16 cellular contexts compared by ENCODE assay signal in the genomic region with DNA sequence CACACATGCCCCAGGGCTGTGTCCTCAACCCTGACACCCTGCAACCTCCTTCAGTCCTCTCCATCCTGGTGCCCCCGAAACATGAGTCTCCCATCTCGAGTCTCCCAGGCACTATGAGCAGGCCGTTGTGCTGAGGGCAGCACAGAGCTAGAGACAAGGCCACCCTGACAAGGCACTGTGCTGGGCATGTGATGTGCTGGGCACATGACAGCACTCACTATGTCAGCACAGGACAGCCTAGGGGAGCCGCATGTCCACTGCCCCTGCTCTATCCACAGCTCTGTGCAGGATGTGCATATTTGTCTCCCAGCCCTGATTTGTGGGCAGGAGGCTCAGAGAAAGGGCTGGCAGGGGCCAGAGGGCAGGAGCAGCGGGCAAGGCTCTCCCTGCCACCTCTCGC.
DNase-seq lines count a peak whose midpoint lies in the region; ATAC-seq and TF ChIP-seq lines count a peak whose summit lies in the region.
"Had no signal": no experiment of that assay in that cellular context is flagged by ENCODE, and none has a peak within 500 bp of the region (broad histone marks: within the 10 kb centered on the region; RNA-seq: fewer than 3 reads in every experiment).

No MANE protein-coding gene starts in this region.

- no peak overlapping the region for H3K4me3 Mint-ChIP-seq in MCF 10A (ENCODE audit: unreplicated experiment)
- H3K4me3 Mint-ChIP-seq in stimulated activated naive CD8-positive, alpha-beta T cell treated with anti-CD3 and anti-CD28 coated beads, Interleukin-15, amount 100 ng/mL, for 72 hours: no peak overlapping the region
- H3K4me3 Mint-ChIP-seq: CD4-positive, alpha-beta memory T cell had no signal

- H3K4me2 ChIP-seq in mammary epithelial cell (ENCODE audit: insufficient read depth, low read depth, low read length): no peak overlapping the region
- H3K4me2 ChIP-seq in OCI-LY1 (ENCODE audit: low read length): peak overlapping the region; percentile 69
- H3K4me2 ChIP-seq in neural cell (ENCODE audit: low read length): no peak overlapping the region

- DNase-seq in MCF 10A (ENCODE audit: unreplicated experiment) (no peak), mammary epithelial cell (no peak)
- DNase-seq in stimulated activated naive CD8-positive, alpha-beta T cell treated with anti-CD3 and anti-CD28 coated beads, Interleukin-15, amount 100 ng/mL, for 72 hours: no peak
- no peak for DNase-seq in effector CD4-positive, alpha-beta T cell
- DNase-seq in activated CD4-positive, alpha-beta T cell treated with anti-CD3 and anti-CD28 coated beads, Interleukin-2, amount 50 U/mL, for 4 hours: no peak
- DNase-seq: ACHN; CD4-positive, alpha-beta memory T cell; DND-41; GDM1; IMR-90 had no signal

- H3K79me2 ChIP-seq in mammary epithelial cell (ENCODE audit: insufficient read depth, low read length): no peaks in the 10 kb centered on the region
- H3K79me2 ChIP-seq in OCI-LY1 (ENCODE audit: insufficient read depth, low read length): no peaks in the 10 kb centered on the region
- no peaks in the 10 kb centered on the region for H3K79me2 ChIP-seq in neural cell (replicated peaks; ENCODE audit: insufficient read depth, low read length)

- no peak for TF ChIP-seq RAD21 in neural cell (conservative IDR thresholded peaks at IDR 0.05)

- no peak overlapping the region for H3K9ac ChIP-seq in mammary epithelial cell (ENCODE audit: insufficient read depth, low read length)
- H3K9ac ChIP-seq in OCI-LY1 (ENCODE audit: low read length): peak overlapping the region; percentile 72
- no peak overlapping the region for H3K9ac ChIP-seq in neural cell (ENCODE audit: low read length)

- H2AFZ ChIP-seq in mammary epithelial cell (ENCODE audit: low read depth, low read length): no peak overlapping the region
- H2AFZ ChIP-seq in OCI-LY1 (ENCODE audit: low read length): no peak overlapping the region
- H2AFZ ChIP-seq in neural cell (ENCODE audit: low read depth, low read length): no peak overlapping the region

- H3K9me2 ChIP-seq in OCI-LY1 (ENCODE audit: low read depth, low read length) (no peaks in the 10 kb centered on the region), neural cell (ENCODE audit: insufficient read depth, low read length) (no peaks in the 10 kb centered on the region)

- TF ChIP-seq CTCF in MCF 10A (IDR thresholded peaks at IDR 0.05; ENCODE audit: unreplicated experiment): no peak
- no peak for TF ChIP-seq CTCF in mammary epithelial cell (conservative IDR thresholded peaks at IDR 0.05 in 1 of 2, IDR thresholded peaks at IDR 0.05 in 1 of 2; ENCODE audit: extremely low read depth in 1 of 2, insufficient read depth in 1 of 2, low read depth in 1 of 2, low read length in 2 of 2)
- TF ChIP-seq CTCF in OCI-LY1 (IDR thresholded peaks at IDR 0.05; ENCODE audit: low read length): no peak
- TF ChIP-seq CTCF in neural cell (IDR thresholded peaks at IDR 0.05; ENCODE audit: poor library complexity, severe bottlenecking): no peak

- dilution Hi-C loops in mammary epithelial cell (cut with HindIII; ENCODE audit: low sequenced_read_pairs): no loop called here

- peaks cover 8% of the 10 kb centered on the region for H3K9me3 ChIP-seq in mammary epithelial cell (replicated peaks; ENCODE audit: insufficient read depth, low read length)
- H3K9me3 ChIP-seq in OCI-LY1 (ENCODE audit: low read length): no peaks in the 10 kb centered on the region
- H3K9me3 ChIP-seq in neural cell (ENCODE audit: low read length): no peaks in the 10 kb centered on the region
- H3K9me3 ChIP-seq: HAP-1 had no signal

- POLR2A ChIA-PET in MCF 10A (lab: Yijun Ruan, JAX): no interaction called here

- peaks cover 11% of the 10 kb centered on the region for H3K4me1 Mint-ChIP-seq in MCF 10A (ENCODE audit: insufficient read depth, unreplicated experiment)
- H3K4me1 Mint-ChIP-seq in stimulated activated naive CD8-positive, alpha-beta T cell treated with anti-CD3 and anti-CD28 coated beads, Interleukin-15, amount 100 ng/mL, for 72 hours: peaks cover under 1% of the 10 kb centered on the region

- H3K4me3 ChIP-seq in mammary epithelial cell (replicated peaks in 1 of 3; ENCODE audit: insufficient read depth in 1 of 3, low read depth in 2 of 3, low read length in 3 of 3): no peak overlapping the region
- H3K4me3 ChIP-seq in OCI-LY1 (ENCODE audit: low read depth, low read length, poor library complexity, severe bottlenecking): peak overlapping the region; percentile 53
- no peak overlapping the region for H3K4me3 ChIP-seq in neural cell (ENCODE audit: low read length)
- H3K4me3 ChIP-seq: HAP-1 had no signal

- BruUV-seq in MCF 10A (replicated peaks; lab: Mats Ljungman, UMichigan) (no TSS peak), mammary epithelial cell (replicated peaks; lab: Mats Ljungman, UMichigan) (no TSS peak)

- no peaks in the 10 kb centered on the region for H3K4me1 ChIP-seq in mammary epithelial cell (ENCODE audit: insufficient read depth, low read length)
- H3K4me1 ChIP-seq in OCI-LY1 (ENCODE audit: insufficient read depth, low read length, severe bottlenecking): peaks cover 73% of the 10 kb centered on the region

- H3K27ac Mint-ChIP-seq in MCF 10A (ENCODE audit: low read depth, unreplicated experiment): peak overlapping the region; percentile 20
- no peak overlapping the region for H3K27ac Mint-ChIP-seq in stimulated activated naive CD8-positive, alpha-beta T cell treated with anti-CD3 and anti-CD28 coated beads, Interleukin-15, amount 100 ng/mL, for 72 hours
- H3K27ac Mint-ChIP-seq: CD4-positive, alpha-beta memory T cell had no signal

- intact Hi-C loops in MCF 10A (cut with micrococcal nuclease) (no loop called here), mammary epithelial cell (cut with micrococcal nuclease) (no loop called here)

- no peaks in the 10 kb centered on the region for H3K27me3 ChIP-seq in mammary epithelial cell (ENCODE audit: insufficient read depth, low read length)
- H3K27me3 ChIP-seq in OCI-LY1 (ENCODE audit: insufficient read depth, low read length): no peaks in the 10 kb centered on the region
- H3K27me3 ChIP-seq in neural cell (ENCODE audit: insufficient read depth, low read depth, low read length): no peaks in the 10 kb centered on the region

- H3K27me3 Mint-ChIP-seq in MCF 10A (ENCODE audit: insufficient read depth, unreplicated experiment): no peaks in the 10 kb centered on the region
- no peaks in the 10 kb centered on the region for H3K27me3 Mint-ChIP-seq in stimulated activated naive CD8-positive, alpha-beta T cell treated with anti-CD3 and anti-CD28 coated beads, Interleukin-15, amount 100 ng/mL, for 72 hours
- H3K27me3 Mint-ChIP-seq: CD4-positive, alpha-beta memory T cell had no signal

- no peak for TF ChIP-seq EP300 in neural cell (conservative IDR thresholded peaks at IDR 0.05; ENCODE audit: poor library complexity, severe bottlenecking)

- no peaks in the 10 kb centered on the region for H3K36me3 Mint-ChIP-seq in MCF 10A (ENCODE audit: insufficient read depth, unreplicated experiment)
- H3K36me3 Mint-ChIP-seq: CD4-positive, alpha-beta memory T cell had no signal

- CTCF ChIA-PET in MCF 10A (lab: Yijun Ruan, JAX): interaction anchor here (0.6 kb wide), 1 partner anchor 228 kb away, joined by 4 read pairs; no protein-coding TSS in a partner anchor
- CTCF ChIA-PET in mammary epithelial cell (lab: Charles Lee; ENCODE audit: low non-redundant PET): no interaction called here

- H4K20me1 ChIP-seq in mammary epithelial cell (ENCODE audit: insufficient read depth, low read length) (no peaks in the 10 kb centered on the region), OCI-LY1 (ENCODE audit: insufficient read depth, low read length) (no peaks in the 10 kb centered on the region), neural cell (ENCODE audit: insufficient read depth) (no peaks in the 10 kb centered on the region)

- no peaks in the 10 kb centered on the region for H3K36me3 ChIP-seq in mammary epithelial cell (ENCODE audit: insufficient read depth, low read length)
- peaks cover 7% of the 10 kb centered on the region; the same call in 1 of the 2 replicates for H3K36me3 ChIP-seq in OCI-LY1 (ENCODE audit: insufficient read depth, low read length)
- H3K36me3 ChIP-seq in neural cell (ENCODE audit: insufficient read depth, low read length): no peaks in the 10 kb centered on the region
- H3K36me3 ChIP-seq: HAP-1 had no signal

- no peak overlapping the region for H3K27ac ChIP-seq in mammary epithelial cell (ENCODE audit: insufficient read depth, low read depth, low read length)
- peak overlapping the region; percentile 98 for H3K27ac ChIP-seq in OCI-LY1 (ENCODE audit: low read depth, low read length, poor library complexity, severe bottlenecking)
- peak overlapping the region; percentile 3 for H3K27ac ChIP-seq in neural cell (ENCODE audit: low read length)
- H3K27ac ChIP-seq: C4-2B, HL-60 had no signal

- 37% methylated on average over 3 of the region's 6 CpGs for WGBS in mammary epithelial cell (ENCODE audit: low coverage, missing lambda C conversion rate)

- H3K9me3 Mint-ChIP-seq in MCF 10A (ENCODE audit: unreplicated experiment): no peaks in the 10 kb centered on the region
- peaks cover 0 to 17% of the 10 kb centered on the region in 2 donors for H3K9me3 Mint-ChIP-seq in stimulated activated naive CD8-positive, alpha-beta T cell treated with anti-CD3 and anti-CD28 coated beads, Interleukin-15, amount 100 ng/mL, for 72 hours

- peak; percentile 50 for ATAC-seq in stimulated activated naive CD8-positive, alpha-beta T cell treated with anti-CD3 and anti-CD28 coated beads, Interleukin-15, amount 100 ng/mL, for 72 hours
- no peak for ATAC-seq in HG03135 (IDR thresholded peaks at IDR 0.05; ENCODE audit: unreplicated experiment)

- in situ Hi-C loops in mammary epithelial cell (cut with MboI; ENCODE audit: low sequenced_read_pairs in 2 of 2): no loop called here

- H3F3A ChIP-seq in OCI-LY1 (ENCODE audit: insufficient read depth, low read length) (no peaks in the 10 kb centered on the region), neural cell (ENCODE audit: insufficient read depth, low read length, poor library complexity, severe bottlenecking) (no peaks in the 10 kb centered on the region)

TF ChIP-seq in neural cell, 6 proteins besides CTCF, POLR2A, EP300 and RAD21 (continues in another document):
- TF ChIP-seq EZH2 (IDR thresholded peaks at IDR 0.05; ENCODE audit: borderline replicate concordance, insufficient read depth, low read length, poor library complexity, severe bottlenecking): no peak
